In genomic region chr3:171286580-171287249, GRCh38 we compare ENCODE assay signal across 9 cellular contexts.
DNase-seq lines count a peak whose midpoint lies in the region; ATAC-seq lines count a peak whose summit lies in the region.
"Had no signal": no experiment of that assay in that cellular context is flagged by ENCODE, and none has a peak within 500 bp of the region (broad histone marks: within the 10 kb centered on the region; RNA-seq: fewer than 3 reads in every experiment).

No MANE protein-coding gene starts in this region.

- peaks cover 0 to 11% of the 10 kb centered on the region in 2 donors for H3K4me1 ChIP-seq in aorta (ENCODE audit: control insufficient read depth in 1 of 2, insufficient read depth in 2 of 2, low read length in 2 of 2)

- H3K27me3 ChIP-seq in aorta (ENCODE audit: control insufficient read depth in 1 of 2, insufficient read depth in 2 of 2, low read length in 1 of 2), result no peaks in the 10 kb centered on the region

- intact Hi-C loops in posterior cingulate gyrus (cut with DNase I), result no loop called here
- intact Hi-C loops in aorta (cut with DNase I), result loop anchor here in 1 of 2 donors (10.0 kb wide), 1 partner anchor 48 kb away; no protein-coding TSS in a partner anchor

- H3K9me3 ChIP-seq in aorta (ENCODE audit: control insufficient read depth, low read length), result no peaks in the 10 kb centered on the region

- ATAC-seq in GM21390 (IDR thresholded peaks at IDR 0.05; ENCODE audit: unreplicated experiment) (peak; percentile 40), HG03575 (IDR thresholded peaks at IDR 0.05; ENCODE audit: extremely low read depth, insufficient number of reproducible peaks, low FRiP score, unreplicated experiment) (peak; percentile 27), esophagus mucosa (peak; percentile 43), aorta (ENCODE audit: low FRiP score) (no peak)

- no peaks in the 10 kb centered on the region for H3K36me3 ChIP-seq in aorta (ENCODE audit: control insufficient read depth in 1 of 2, insufficient read depth in 2 of 2, low read length in 1 of 2)

- H3K27ac ChIP-seq in aorta (ENCODE audit: low read depth in 1 of 2, low read length in 2 of 2), result no peak overlapping the region

- no peak overlapping the region for H3K4me3 ChIP-seq in aorta (ENCODE audit: low read length in 2 of 2)

- 65 to 70% methylated on average over 1 of the region's 1 CpG for WGBS in aorta, 2 donors

- DNase-seq in DMS53 treated with DMSO at 0.1 percent for 48 hours (lab: John Stamatoyannopoulos, UW; ENCODE audit: unreplicated experiment), result peak; percentile 36
- DNase-seq in posterior cingulate gyrus, result no peak
- no peak for DNase-seq in NCI-H345 treated with DMSO at 0.1 percent for 48 hours (lab: John Stamatoyannopoulos, UW; ENCODE audit: unreplicated experiment)
- no peak for DNase-seq in SW 1271 (lab: John Stamatoyannopoulos, UW)
- no peak for DNase-seq in aorta
- DNase-seq: DND-41 had no signal
